ENCODE assay signal across 8 cellular contexts in genomic region chr2:203238711-203239526, GRCh38. TPM values are rescaled to one million over a fixed set of nuclear protein-coding genes. Genes with fewer than 3 reads are reported as not detected.
A peak's percentile ranks its signal among the peaks of the same experiment; 100 is the strongest.
DNase-seq lines count a peak whose midpoint lies in the region; TF ChIP-seq lines count a peak whose summit lies in the region.

A gene with protein sequence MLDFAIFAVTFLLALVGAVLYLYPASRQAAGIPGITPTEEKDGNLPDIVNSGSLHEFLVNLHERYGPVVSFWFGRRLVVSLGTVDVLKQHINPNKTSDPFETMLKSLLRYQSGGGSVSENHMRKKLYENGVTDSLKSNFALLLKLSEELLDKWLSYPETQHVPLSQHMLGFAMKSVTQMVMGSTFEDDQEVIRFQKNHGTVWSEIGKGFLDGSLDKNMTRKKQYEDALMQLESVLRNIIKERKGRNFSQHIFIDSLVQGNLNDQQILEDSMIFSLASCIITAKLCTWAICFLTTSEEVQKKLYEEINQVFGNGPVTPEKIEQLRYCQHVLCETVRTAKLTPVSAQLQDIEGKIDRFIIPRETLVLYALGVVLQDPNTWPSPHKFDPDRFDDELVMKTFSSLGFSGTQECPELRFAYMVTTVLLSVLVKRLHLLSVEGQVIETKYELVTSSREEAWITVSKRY (plus strand): TSS chr2:203239018. CDS start chr2:203239063, 45 bp downstream.

- H3K4me3 ChIP-seq in GM06990 (replicated peaks; ENCODE audit: low read depth, low read length): peak within 1 kb of the TSS; percentile 94

- H3K4me3 Mint-ChIP-seq in HFFc6: peak within 1 kb of the TSS; percentile 97
- H3K4me3 Mint-ChIP-seq in activated naive CD4-positive, alpha-beta T cell treated with anti-CD3 and anti-CD28 coated beads, Interleukin-2, amount 10 ng/mL, durations not matched to agents 7 days and 5 days: peak within 1 kb of the TSS; percentile 91

- peaks cover 38% of the 10 kb centered on the region for H3K36me3 Mint-ChIP-seq in HFFc6 (ENCODE audit: low read depth)
- peaks cover 26% of the 10 kb centered on the region for H3K36me3 Mint-ChIP-seq in activated naive CD4-positive, alpha-beta T cell treated with anti-CD3 and anti-CD28 coated beads, Interleukin-2, amount 10 ng/mL, durations not matched to agents 7 days and 5 days

- no peaks in the 10 kb centered on the region for H3K27me3 ChIP-seq in GM06990 (replicated peaks; ENCODE audit: control insufficient read depth, insufficient read depth, low read length)

- H3K4me1 Mint-ChIP-seq in HFFc6 (ENCODE audit: low read depth): peaks cover 16% of the 10 kb centered on the region
- H3K4me1 Mint-ChIP-seq in activated naive CD4-positive, alpha-beta T cell treated with anti-CD3 and anti-CD28 coated beads, Interleukin-2, amount 10 ng/mL, durations not matched to agents 7 days and 5 days: peaks cover 37% of the 10 kb centered on the region

- TF ChIP-seq CTCF in GM06990 (IDR thresholded peaks at IDR 0.05; ENCODE audit: insufficient read depth, low read length, poor library complexity, severe bottlenecking) (no peak), HFFc6 (IDR thresholded peaks at IDR 0.05) (peak; percentile 65)

- peak within 1 kb of the TSS; percentile 83 for H3K27ac ChIP-seq in temporal lobe (ENCODE audit: low read depth, low read length)

- H3K27ac Mint-ChIP-seq in HFFc6: peak within 1 kb of the TSS; percentile 93
- H3K27ac Mint-ChIP-seq in activated naive CD4-positive, alpha-beta T cell treated with anti-CD3 and anti-CD28 coated beads, Interleukin-2, amount 10 ng/mL, durations not matched to agents 7 days and 5 days: peak within 1 kb of the TSS; percentile 100

- H3K36me3 ChIP-seq in GM06990 (ENCODE audit: control insufficient read depth, insufficient read depth, low read length): no peaks in the 10 kb centered on the region

- peaks cover 2% of the 10 kb centered on the region; the same call in 1 of the 2 replicates for H3K27me3 Mint-ChIP-seq in HFFc6 (ENCODE audit: insufficient read depth)
- H3K27me3 Mint-ChIP-seq in activated naive CD4-positive, alpha-beta T cell treated with anti-CD3 and anti-CD28 coated beads, Interleukin-2, amount 10 ng/mL, durations not matched to agents 7 days and 5 days: peaks cover 4% of the 10 kb centered on the region

- DNase-seq in GM06990 (ENCODE audit: extremely low read depth, insufficient read length) (peak; percentile 99), HFFc6 (peak; percentile 90), NAMALWA (ENCODE audit: low spot score) (peak; percentile 95), SK-N-DZ (ENCODE audit: low spot score) (peak; percentile 96), globus pallidus (ENCODE audit: low spot score) (peak; percentile 94), occipital lobe (lab: John Stamatoyannopoulos, UW) (peak; percentile 87)
- peak; percentile 97 for DNase-seq in activated naive CD4-positive, alpha-beta T cell treated with anti-CD3 and anti-CD28 coated beads, Interleukin-2, amount 10 ng/mL, durations not matched to agents 7 days and 5 days

- no peaks in the 10 kb centered on the region for H3K9me3 Mint-ChIP-seq in HFFc6
- H3K9me3 Mint-ChIP-seq in activated naive CD4-positive, alpha-beta T cell treated with anti-CD3 and anti-CD28 coated beads, Interleukin-2, amount 10 ng/mL, durations not matched to agents 7 days and 5 days: no peaks in the 10 kb centered on the region

- CTCF ChIA-PET in activated naive CD4-positive, alpha-beta T cell treated with anti-CD3 and anti-CD28 coated beads, Interleukin-2, amount 10 ng/mL, durations not matched to agents 7 days and 5 days (lab: Charles Lee): interaction anchor here (1.0 to 2.4 kb wide), 4 partner anchors 11 to 577 kb away, joined by 3 to 12 read pairs (median 3); no protein-coding TSS in a partner anchor

RNA-seq across cellular contexts. Expression of the gene that starts here (rescaled TPM):
- 10 to 100 TPM; 18.0 to 20.3 (median 18.4) TPM for total RNA-seq in HFFc6 (2021; fragmentation: NEBNext Ultra II Directional; extraction: Animal tissue kit (Norgen Biotek cat#: 25700))
- 18.3 TPM in 2 replicates for polyA plus RNA-seq in SK-N-DZ (2014; cell fraction: cytosol; rRNA removed)
- 8.8 and 11.1 TPM in 2 replicates for polyA plus RNA-seq in SK-N-DZ (2014; cell fraction: nucleus; rRNA removed)
- total RNA-seq in occipital lobe (20.7 TPM), temporal lobe (20.2 TPM)

Comparison
In these comparisons a context has a peak if more than half of its experiments do, and no peak if none do; other contexts are left out.
1. Peak in every context shown above with its lines: DNase-seq, H3K4me3 ChIP-seq and H3K27ac ChIP-seq.